ENCODE assay signal across 28 cellular contexts in genomic region chr1:198197285-198197684, GRCh38.
"Had no signal": no experiment of that assay in that cellular context is flagged by ENCODE, and none has a peak within 500 bp of the region (broad histone marks: within the 10 kb centered on the region; RNA-seq: fewer than 3 reads in every experiment).

No MANE protein-coding gene starts in this region.

- H3K4me3 Mint-ChIP-seq: activated CD4-positive, alpha-beta memory T cell treated with anti-CD3 and anti-CD28 coated beads for 36 hours; activated CD4-positive, alpha-beta T cell treated with anti-CD3 and anti-CD28 coated beads, Interleukin-2, amount 10 ng/mL, durations not matched to agents 7 days and 5 days; activated naive CD8-positive, alpha-beta T cell; activated T-helper 1 cell treated with anti-CD3 and anti-CD28 coated beads, Interleukin-12 subunit alpha, Interleukin-12 subunit beta, Interleukin-2, Interleukin-4 antibody, amounts not matched to agents 30 ng/mL and 10 ng/mL and 1 ng/mL, durations not matched to agents 14 hours and 24 hours and 36 hours; brain; T-cell had no signal

- H3K27me3 Mint-ChIP-seq: activated CD4-positive, alpha-beta memory T cell treated with anti-CD3 and anti-CD28 coated beads for 36 hours; activated CD4-positive, alpha-beta T cell treated with anti-CD3 and anti-CD28 coated beads, Interleukin-2, amount 10 ng/mL, durations not matched to agents 7 days and 5 days; activated naive CD8-positive, alpha-beta T cell; brain; T-cell had no signal

- DNase-seq: activated CD4-positive, alpha-beta memory T cell treated with anti-CD3 and anti-CD28 coated beads for 36 hours; activated CD4-positive, alpha-beta T cell treated with anti-CD3 and anti-CD28 coated beads, Interleukin-2, amount 10 ng/mL, durations not matched to agents 7 days and 5 days; activated CD4-positive, CD25-positive, alpha-beta regulatory T cell; activated CD8-positive, alpha-beta memory T cell treated with anti-CD3 and anti-CD28 coated beads, Interleukin-2, amount 50 U/mL, for 4 hours; activated effector memory CD4-positive, alpha-beta T cell treated with Interleukin-2 at 50 U/mL for 16 hours; activated naive CD4-positive, alpha-beta T cell; amygdala; Karpas-422; MM.1S; NCI-H1105; NCI-H1436; NCI-H1694 treated with DMSO at 0.1 percent for 48 hours; NCI-H2029 treated with DMSO at 0.1 percent for 48 hours; NCI-H510A treated with DMSO at 0.1 percent for 48 hours; NCI-H69; NK-92 treated with Interleukin-12 subunit alpha and Interleukin-12 subunit beta, amount 100 ng/mL, for 24 hours; OCI-M1; RPMI8226; T-cell; T-helper 2 cell; T1000 had no signal

- H3K36me3 Mint-ChIP-seq: T-cell had no signal

- H3K27ac ChIP-seq: SK-N-MC, VCaP had no signal

- ATAC-seq: Panc1, Right ventricle myocardium inferior, T-cell had no signal

- H3K27ac Mint-ChIP-seq: activated CD4-positive, alpha-beta memory T cell treated with anti-CD3 and anti-CD28 coated beads for 36 hours; activated CD4-positive, alpha-beta T cell treated with anti-CD3 and anti-CD28 coated beads, Interleukin-2, amount 10 ng/mL, durations not matched to agents 7 days and 5 days; activated T-helper 1 cell treated with anti-CD3 and anti-CD28 coated beads, Interleukin-12 subunit alpha, Interleukin-12 subunit beta, Interleukin-2, Interleukin-4 antibody, amounts not matched to agents 30 ng/mL and 10 ng/mL and 1 ng/mL, durations not matched to agents 14 hours and 24 hours and 36 hours had no signal

- H3K9me3 Mint-ChIP-seq: activated CD4-positive, alpha-beta memory T cell treated with anti-CD3 and anti-CD28 coated beads for 36 hours; activated T-helper 1 cell treated with anti-CD3 and anti-CD28 coated beads, Interleukin-12 subunit alpha, Interleukin-12 subunit beta, Interleukin-2, Interleukin-4 antibody, amounts not matched to agents 30 ng/mL and 10 ng/mL and 1 ng/mL, durations not matched to agents 14 hours and 24 hours and 36 hours; T-cell had no signal

- H3K4me3 ChIP-seq: SK-N-MC had no signal
